8 cellular contexts compared by ENCODE assay signal in genomic region chr18:3584897-3585460, GRCh38.
DNase-seq lines count a peak whose midpoint lies in the region; ATAC-seq, FAIRE-seq and TF ChIP-seq lines count a peak whose summit lies in the region.

No MANE protein-coding gene starts in this region.

- H2AK5ac ChIP-seq in neuronal stem cell (ENCODE audit: low read depth, low read length) = no peak overlapping the region
- no peak overlapping the region for H2AK5ac ChIP-seq in mesenchymal stem cell (ENCODE audit: low read length, severe bottlenecking)

- H3K27ac ChIP-seq in neuronal stem cell (replicated peaks; ENCODE audit: low read length) = no peak overlapping the region
- H3K27ac ChIP-seq in mesenchymal stem cell (ENCODE audit: low read length, poor library complexity, severe bottlenecking) = no peak overlapping the region
- H3K27ac ChIP-seq in heart right ventricle = peak overlapping the region in 1 of 10 donors; percentile 3

- H3K4me3 ChIP-seq in bronchial epithelial cell (ENCODE audit: low read depth, low read length) (no peak overlapping the region), neuronal stem cell (ENCODE audit: low read length in 2 of 2) (no peak overlapping the region), mesenchymal stem cell (ENCODE audit: insufficient read depth in 1 of 2, low read depth in 1 of 2, low read length in 2 of 2) (no peak overlapping the region), heart right ventricle (no peak overlapping the region)

- intact Hi-C loops in heart right ventricle (cut with DNase I) = loop anchor here in 4 of 10 donors (5.0 to 10.0 kb wide), 4 partner anchors 130 to 303 kb away; partner anchors contain the start of gene TGIF1 (in 1 of the 4)

- H3K9me3 ChIP-seq in neuronal stem cell (replicated peaks in 1 of 2; ENCODE audit: control insufficient read depth in 2 of 2, insufficient read depth in 1 of 2, low read depth in 1 of 2, low read length in 2 of 2) (no peaks in the 10 kb centered on the region), mesenchymal stem cell (ENCODE audit: control insufficient read depth, low read length) (no peaks in the 10 kb centered on the region), heart right ventricle (no peaks in the 10 kb centered on the region)

- no peak overlapping the region for H4K91ac ChIP-seq in neuronal stem cell (ENCODE audit: low read depth, low read length, poor library complexity)
- no peak overlapping the region for H4K91ac ChIP-seq in mesenchymal stem cell (ENCODE audit: low read length)

- FAIRE-seq in bronchial epithelial cell (lab: Jason Lieb, UNC) = no peak

- H3K79me1 ChIP-seq in neuronal stem cell (ENCODE audit: low read depth, low read length) (no peaks in the 10 kb centered on the region), mesenchymal stem cell (replicated peaks; ENCODE audit: low read length, poor library complexity, severe bottlenecking) (no peaks in the 10 kb centered on the region)

- H3K18ac ChIP-seq in neuronal stem cell (ENCODE audit: low read length) = no peak overlapping the region
- H3K18ac ChIP-seq in mesenchymal stem cell (ENCODE audit: low read depth in 1 of 2, low read length in 2 of 2) = no peak overlapping the region

- no peaks in the 10 kb centered on the region for H3K36me3 ChIP-seq in bronchial epithelial cell (ENCODE audit: control insufficient read depth, insufficient read depth, low read length)
- H3K36me3 ChIP-seq in neuronal stem cell (replicated peaks in 1 of 2; ENCODE audit: control insufficient read depth in 2 of 2, insufficient read depth in 2 of 2, low read length in 2 of 2) = no peaks in the 10 kb centered on the region
- H3K36me3 ChIP-seq in mesenchymal stem cell (ENCODE audit: control insufficient read depth in 1 of 2, insufficient read depth in 2 of 2, low read depth in 1 of 2, low read length in 2 of 2) = peaks cover 0 to 3% of the 10 kb centered on the region in 2 experiments
- H3K36me3 ChIP-seq in heart right ventricle = no peaks in the 10 kb centered on the region

- H3K14ac ChIP-seq in neuronal stem cell (ENCODE audit: low read length) (no peak overlapping the region), mesenchymal stem cell (ENCODE audit: low read length in 2 of 2) (no peak overlapping the region)

- H3K4me1 ChIP-seq in neuronal stem cell (ENCODE audit: control insufficient read depth in 2 of 2, insufficient read depth in 1 of 2, low read depth in 1 of 2, low read length in 2 of 2) = no peaks in the 10 kb centered on the region
- peaks cover 7% of the 10 kb centered on the region for H3K4me1 ChIP-seq in mesenchymal stem cell (ENCODE audit: control insufficient read depth, insufficient read depth, low read depth, low read length)
- H3K4me1 ChIP-seq in heart right ventricle = peaks cover 0 to 11% (median 0%) of the 10 kb centered on the region in 9 donors

- H2BK15ac ChIP-seq in neuronal stem cell (ENCODE audit: low read length) = no peak overlapping the region
- no peak overlapping the region for H2BK15ac ChIP-seq in mesenchymal stem cell (ENCODE audit: low read depth, poor library complexity, severe bottlenecking)

- DNase-seq in GDM1 (lab: John Stamatoyannopoulos, UW) = peak; percentile 74
- DNase-seq in NCI-H2196 treated with DMSO at 0.1 percent for 48 hours (lab: John Stamatoyannopoulos, UW; ENCODE audit: unreplicated experiment) = peak; percentile 57
- peak; percentile 33 for DNase-seq in bronchial epithelial cell (ENCODE audit: low read depth)
- no peak for DNase-seq in neuronal stem cell (ENCODE audit: low spot score)
- DNase-seq in mesenchymal stem cell = no peak
- DNase-seq in heart right ventricle = no peak
- no peak for DNase-seq in GM19238 (ENCODE audit: insufficient read length, low spot score)

- H3K4me2 ChIP-seq in neuronal stem cell (ENCODE audit: insufficient read depth, low read length, poor library complexity, severe bottlenecking) (no peak overlapping the region), mesenchymal stem cell (ENCODE audit: low read length, poor library complexity, severe bottlenecking) (no peak overlapping the region)

- H2BK120ac ChIP-seq in neuronal stem cell (ENCODE audit: low read depth, low read length) (no peak overlapping the region), mesenchymal stem cell (ENCODE audit: low read depth, low read length) (no peak overlapping the region)

- no CpG with 5 or more reads among the region's 6 CpGs for WGBS in neuronal stem cell (ENCODE audit: extremely low coverage in 2 of 2, insufficient read length in 2 of 2, insufficient replicate concordance in 1 of 2), 2 donors
- WGBS in mesenchymal stem cell = 78% methylated on average over 6 of the region's 6 CpGs
- WGBS in heart right ventricle, 2 donors = 85 to 86% methylated on average over 6 of the region's 6 CpGs

- TF ChIP-seq CTCF in bronchial epithelial cell (IDR thresholded peaks at IDR 0.05; ENCODE audit: insufficient read depth, low read length, severe bottlenecking) = no peak
- no peak for TF ChIP-seq CTCF in heart right ventricle (IDR thresholded peaks at IDR 0.05)

- H4K8ac ChIP-seq in neuronal stem cell (ENCODE audit: low read depth, low read length) (no peak overlapping the region), mesenchymal stem cell (ENCODE audit: low read length) (no peak overlapping the region)

- H3K27me3 ChIP-seq in bronchial epithelial cell (ENCODE audit: control insufficient read depth, insufficient read depth, low read length) (no peaks in the 10 kb centered on the region), neuronal stem cell (ENCODE audit: control insufficient read depth in 3 of 3, insufficient read depth in 3 of 3, low read depth in 1 of 3, low read length in 3 of 3) (no peaks in the 10 kb centered on the region), mesenchymal stem cell (ENCODE audit: control insufficient read depth in 1 of 2, insufficient read depth in 1 of 2, low read length in 2 of 2) (no peaks in the 10 kb centered on the region), heart right ventricle (no peaks in the 10 kb centered on the region)

- H2AFZ ChIP-seq in neuronal stem cell (ENCODE audit: low read length) (peak overlapping the region; percentile 33), mesenchymal stem cell (ENCODE audit: low read depth, low read length) (no peak overlapping the region)

- H3K23ac ChIP-seq in neuronal stem cell (ENCODE audit: low read depth, low read length, poor library complexity) (no peak overlapping the region), mesenchymal stem cell (ENCODE audit: low read length in 2 of 2) (no peak overlapping the region)

- H3K9ac ChIP-seq in neuronal stem cell (ENCODE audit: low read depth, low read length, poor library complexity) (peak overlapping the region; percentile 27), mesenchymal stem cell (ENCODE audit: low read length) (no peak overlapping the region)

- H2BK5ac ChIP-seq in neuronal stem cell (ENCODE audit: low read length) (no peak overlapping the region), mesenchymal stem cell (ENCODE audit: low read depth, low read length, poor library complexity, severe bottlenecking) (no peak overlapping the region)

- H3K4ac ChIP-seq in neuronal stem cell (ENCODE audit: low read length) = no peak overlapping the region
- no peak overlapping the region for H3K4ac ChIP-seq in mesenchymal stem cell (ENCODE audit: low read depth in 1 of 2, low read length in 2 of 2)

- ATAC-seq in heart right ventricle (no peak), GM21447 (IDR thresholded peaks at IDR 0.05; ENCODE audit: unreplicated experiment) (no peak)

- H2BK12ac ChIP-seq in neuronal stem cell (ENCODE audit: low read length) (no peak overlapping the region), mesenchymal stem cell (ENCODE audit: low read length in 2 of 2) (peak overlapping the region in 1 of 2 experiments; percentile 23)

Comparison
In these comparisons a context has a peak if more than half of its experiments do, and no peak if none do; other contexts are left out.
1. DNase-seq: peak in GDM1 (single experiment), NCI-H2196 treated with DMSO at 0.1 percent for 48 hours (single experiment) and bronchial epithelial cell (single experiment); none in neuronal stem cell (single experiment), mesenchymal stem cell (single experiment), heart right ventricle (0 of 2) and GM19238 (single experiment).